8 cellular contexts compared by ENCODE assay signal in genomic region chr10:77898323-77899079, GRCh38. TPM values are rescaled to one million over a fixed set of nuclear protein-coding genes. Genes with fewer than 3 reads are reported as not detected.
DNase-seq lines count a peak whose midpoint lies in the region; ATAC-seq, FAIRE-seq and TF ChIP-seq lines count a peak whose summit lies in the region.

No MANE protein-coding gene starts in this region.

- DNase-seq in cardiac muscle cell (ENCODE audit: low read depth in 1 of 2, low spot score in 1 of 2) = peak in 1 of 2 donors; percentile 42
- no peak for DNase-seq in Right ventricle myocardium superior
- peak; percentile 98 for DNase-seq in RWPE1 (ENCODE audit: low spot score)
- peak; percentile 77 for DNase-seq in islet precursor cell
- DNase-seq in frontal cortex (ENCODE audit: low spot score in 2 of 2) = no peak
- DNase-seq in omental fat pad (ENCODE audit: low spot score) = no peak

- no peaks in the 10 kb centered on the region for H3K27me3 ChIP-seq in cardiac muscle cell

- peaks cover 22% of the 10 kb centered on the region for H3K4me1 ChIP-seq in cardiac muscle cell (ENCODE audit: low read depth)
- peaks cover 3% of the 10 kb centered on the region for H3K4me1 ChIP-seq in urinary bladder (ENCODE audit: insufficient read depth)

- ATAC-seq in Right ventricle myocardium superior (ENCODE audit: poor library complexity) (no peak), omental fat pad (ENCODE audit: low FRiP score) (no peak), GM21423 (IDR thresholded peaks at IDR 0.05; ENCODE audit: unreplicated experiment) (no peak)

- H3K9me3 ChIP-seq in cardiac muscle cell (ENCODE audit: low read depth) = no peaks in the 10 kb centered on the region

- intact Hi-C loops in Right ventricle myocardium superior (cut with DNase I) = no loop called here

- peak overlapping the region; percentile 15 for H3K27ac ChIP-seq in cardiac muscle cell
- H3K27ac ChIP-seq in RWPE1 = peak overlapping the region; percentile 99
- H3K27ac ChIP-seq in urinary bladder (ENCODE audit: low read depth) = peak overlapping the region; percentile 28

- WGBS in urinary bladder = 39% methylated on average over 19 of the region's 19 CpGs

- POLR2A ChIA-PET in RWPE1 (lab: Yijun Ruan, JAX; ENCODE audit: low non-redundant PET) = interaction anchor here (0.6 to 1.0 kb wide), 5 partner anchors 9 to 72 kb away, joined by 3 to 4 read pairs (median 4); partner anchors contain the start of gene DLG5

- H3K36me3 ChIP-seq in cardiac muscle cell (no peaks in the 10 kb centered on the region), urinary bladder (ENCODE audit: insufficient read depth) (no peaks in the 10 kb centered on the region)

- CTCF ChIA-PET in RWPE1 (lab: Yijun Ruan, JAX) = interaction anchor here (0.6 to 1.1 kb wide), 4 partner anchors 13 to 75 kb away, joined by 3 to 7 read pairs (median 4); no protein-coding TSS in a partner anchor

- no peak for FAIRE-seq in frontal cortex (lab: Jason Lieb, UNC)

- H3K4me3 ChIP-seq in cardiac muscle cell (no peak overlapping the region), urinary bladder (ENCODE audit: low read depth, low read length) (no peak overlapping the region)

- TF ChIP-seq CTCF in cardiac muscle cell (IDR thresholded peaks at IDR 0.05; ENCODE audit: low read depth, low read length) = no peak
- TF ChIP-seq CTCF in RWPE1 (conservative IDR thresholded peaks at IDR 0.05; ENCODE audit: low read depth) = no peak
- TF ChIP-seq CTCF in omental fat pad (IDR thresholded peaks at IDR 0.05) = no peak

RNA-seq across cellular contexts. Expression of gene DLG5, which starts 28.1 kb away (rescaled TPM):
- 45.7 and 64.4 TPM in 2 replicates for total RNA-seq in cardiac muscle cell
- polyA plus RNA-seq in cardiac muscle cell = 20.3 and 24.7 TPM in 2 replicates
- 8.8 TPM for total RNA-seq in Right ventricle myocardium superior
- 30.3 TPM for total RNA-seq in urinary bladder
- 36.9 TPM for polyA plus RNA-seq in urinary bladder
- total RNA-seq in frontal cortex = 33.4 TPM
- total RNA-seq in omental fat pad = 10 to 100 TPM; 28.1 to 42.7 (median 38.3) TPM

Comparison
In these comparisons a context has a peak if more than half of its experiments do, and no peak if none do; other contexts are left out.
1. DNase-seq: peak in RWPE1 (single experiment) and islet precursor cell (single experiment); none in Right ventricle myocardium superior (single experiment), frontal cortex (0 of 2) and omental fat pad (single experiment).
2. H3K27ac ChIP-seq: peak in every context shown above with its lines; median percentile 99 in RWPE1; 28 in urinary bladder; 15 in cardiac muscle cell.